Comparison of ENCODE assay signal across 1 cellular context in genomic region chr11:82970507-82971083, GRCh38.
TF ChIP-seq lines count a peak whose summit lies in the region.

No MANE protein-coding gene starts in this region.

TF ChIP-seq in GM12878, 131 proteins besides CTCF, POLR2A, EP300 and RAD21:
- TF ChIP-seq, protein P1, sequence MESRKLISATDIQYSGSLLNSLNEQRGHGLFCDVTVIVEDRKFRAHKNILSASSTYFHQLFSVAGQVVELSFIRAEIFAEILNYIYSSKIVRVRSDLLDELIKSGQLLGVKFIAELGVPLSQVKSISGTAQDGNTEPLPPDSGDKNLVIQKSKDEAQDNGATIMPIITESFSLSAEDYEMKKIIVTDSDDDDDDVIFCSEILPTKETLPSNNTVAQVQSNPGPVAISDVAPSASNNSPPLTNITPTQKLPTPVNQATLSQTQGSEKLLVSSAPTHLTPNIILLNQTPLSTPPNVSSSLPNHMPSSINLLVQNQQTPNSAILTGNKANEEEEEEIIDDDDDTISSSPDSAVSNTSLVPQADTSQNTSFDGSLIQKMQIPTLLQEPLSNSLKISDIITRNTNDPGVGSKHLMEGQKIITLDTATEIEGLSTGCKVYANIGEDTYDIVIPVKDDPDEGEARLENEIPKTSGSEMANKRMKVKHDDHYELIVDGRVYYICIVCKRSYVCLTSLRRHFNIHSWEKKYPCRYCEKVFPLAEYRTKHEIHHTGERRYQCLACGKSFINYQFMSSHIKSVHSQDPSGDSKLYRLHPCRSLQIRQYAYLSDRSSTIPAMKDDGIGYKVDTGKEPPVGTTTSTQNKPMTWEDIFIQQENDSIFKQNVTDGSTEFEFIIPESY (IDR thresholded peaks at IDR 0.05): peak; percentile 87
- TF ChIP-seq TCF3 (IDR thresholded peaks at IDR 0.05; ENCODE audit: borderline replicate concordance, insufficient read depth, low read depth, low read length): 0 out of 2 replicates have a peak, but pooled peaks have one; percentile 27
TF ChIP-seq in GM12878: peak in this region for 2; not testable (repeated sequence) for 129.
